11 cellular contexts compared by ENCODE assay signal in the genomic region with DNA sequence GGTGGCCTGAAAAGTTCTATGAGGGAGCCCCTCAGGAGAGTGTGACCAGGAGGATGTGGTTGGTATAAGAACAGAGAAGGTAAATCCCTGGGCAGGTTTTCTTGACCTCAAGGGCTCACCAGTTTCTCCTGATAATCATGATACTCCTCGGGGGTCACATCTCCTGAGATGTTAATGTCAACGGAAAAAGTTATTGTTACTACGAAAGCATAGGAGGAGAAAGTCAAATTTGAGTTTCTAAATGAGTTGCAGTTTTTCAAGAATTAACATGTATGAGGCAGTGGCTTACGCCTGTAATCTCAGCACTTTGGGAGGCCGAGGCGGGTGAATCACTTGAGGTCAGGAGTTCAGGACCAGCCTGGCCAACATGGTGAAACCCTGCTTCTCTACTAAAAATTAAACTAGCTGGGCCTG. TPM values are rescaled to one million over a fixed set of nuclear protein-coding genes. Genes with fewer than 3 reads are reported as not detected.
A peak's percentile ranks its signal among the peaks of the same experiment; 100 is the strongest.
DNase-seq lines count a peak whose midpoint lies in the region; ATAC-seq, FAIRE-seq and TF ChIP-seq lines count a peak whose summit lies in the region.
"Had no signal": no experiment of that assay in that cellular context is flagged by ENCODE, and none has a peak within 500 bp of the region (broad histone marks: within the 10 kb centered on the region; RNA-seq: fewer than 3 reads in every experiment).

No MANE protein-coding gene starts in this region.

- POLR2A ChIA-PET in GM12878 (lab: Charles Lee) = interaction anchor here (0.9 kb wide), 1 partner anchor 12 kb away, joined by 4 read pairs; no protein-coding TSS in a partner anchor

- CTCF ChIA-PET in GM12878 (lab: Yijun Ruan, JAX) = interaction anchor here (3.1 to 5.5 kb wide), 2 partner anchors 13 to 26 kb away, joined by 14 to 27 read pairs; no protein-coding TSS in a partner anchor

- no peak overlapping the region for H3K9ac ChIP-seq in GM12878 (ENCODE audit: control insufficient read depth, insufficient read depth, low read length)
- no peak overlapping the region for H3K9ac ChIP-seq in neural progenitor cell

- H2AFZ ChIP-seq in GM12878 (ENCODE audit: control insufficient read depth, low read depth, low read length) (no peak overlapping the region; the same call in 1 of the 2 replicates), neural progenitor cell (replicated peaks) (no peak overlapping the region)

- H3K9me3 Mint-ChIP-seq in neural progenitor cell (no peaks in the 10 kb centered on the region), chondrocyte (ENCODE audit: low read depth) (no peaks in the 10 kb centered on the region)

- H3K4me1 ChIP-seq in DOHH2 (ENCODE audit: control insufficient read depth, low read length) (peaks cover 47% of the 10 kb centered on the region), GM12878 (ENCODE audit: control insufficient read depth, insufficient read depth, low read length) (peaks cover 21% of the 10 kb centered on the region), neural progenitor cell (peaks cover 6% of the 10 kb centered on the region), pancreas (peaks cover 0 to 3% (median 0%) of the 10 kb centered on the region in 3 donors)

- H3K27ac ChIP-seq in DOHH2 (ENCODE audit: low read depth, low read length) (peak overlapping the region; percentile 12), GM12878 (ENCODE audit: control insufficient read depth, insufficient read depth) (peak overlapping the region; percentile 41), neural progenitor cell (no peak overlapping the region), pancreas (no peak overlapping the region)

- H3F3A ChIP-seq in DOHH2 (ENCODE audit: control insufficient read depth, insufficient read depth) (peaks cover 25% of the 10 kb centered on the region), neural progenitor cell (ENCODE audit: low read depth) (no peaks in the 10 kb centered on the region)

- no peaks in the 10 kb centered on the region for H3K9me2 ChIP-seq in DOHH2 (replicated peaks; ENCODE audit: control insufficient read depth, low read length)

- intact Hi-C loops in GM12878 (cut with micrococcal nuclease; ENCODE audit: unreplicated experiment) (loop anchor here (2.0 to 5.0 kb wide), 3 partner anchors 23 to 309 kb away; a partner anchor contains a TSS), pancreas (cut with DNase I) (no loop called here)

- H3K4me2 ChIP-seq in DOHH2 (ENCODE audit: low read length) (peak overlapping the region; percentile 45), GM12878 (ENCODE audit: control insufficient read depth, insufficient read depth) (peak overlapping the region; percentile 60), neural progenitor cell (no peak overlapping the region)

- H3K4me3 ChIP-seq in DOHH2 (ENCODE audit: low read length) (peak overlapping the region; percentile 29), GM12878 (no peak overlapping the region), neural progenitor cell (no peak overlapping the region), pancreas (no peak overlapping the region)

- DNase-seq in GM19239 (ENCODE audit: insufficient read length, low spot score) (no peak), GM12878 (ENCODE audit: low read depth, low spot score) (peak; percentile 44), NCI-H146 (lab: John Stamatoyannopoulos, UW) (no peak), neural progenitor cell (ENCODE audit: low spot score) (no peak), chondrocyte (ENCODE audit: low spot score) (no peak), pancreas (no peak)
- DNase-seq: dermis blood vessel endothelial cell, NCI-H1436 had no signal

- TF ChIP-seq RAD21 in GM12878 (IDR thresholded peaks at IDR 0.05; ENCODE audit: insufficient read depth, low read depth, low read length) = no peak

- ATAC-seq in HG03457 (IDR thresholded peaks at IDR 0.05; ENCODE audit: unreplicated experiment) (peak; percentile 56), GM12878 (peak; percentile 82), pancreas (no peak)

- RAD21 ChIA-PET in GM12878 (lab: Charles Lee; ENCODE audit: unreplicated experiment) = interaction anchor here (0.7 to 2.0 kb wide), 6 partner anchors 12 to 53 kb away, joined by 3 to 9 read pairs (median 6); a partner anchor contains a TSS

- H3K9me3 ChIP-seq in DOHH2 (ENCODE audit: control insufficient read depth, insufficient read depth, low read length) (no peaks in the 10 kb centered on the region), GM12878 (replicated peaks; ENCODE audit: control insufficient read depth, insufficient read depth, low read length) (no peaks in the 10 kb centered on the region), neural progenitor cell (ENCODE audit: low read depth) (no peaks in the 10 kb centered on the region), pancreas (no peaks in the 10 kb centered on the region)

- no TSS peak for BruUV-seq in GM12878 (replicated peaks; lab: Mats Ljungman, UMichigan)

- H3K36me3 ChIP-seq in DOHH2 (ENCODE audit: control insufficient read depth, low read length) (peaks cover 37% of the 10 kb centered on the region), GM12878 (ENCODE audit: control insufficient read depth in 2 of 2, insufficient read depth in 2 of 2, low read length in 1 of 2) (peaks cover 2 to 7% of the 10 kb centered on the region in 2 experiments; a peak in 3 of 4 replicates), neural progenitor cell (no peaks in the 10 kb centered on the region), pancreas (peaks cover 0 to 5% (median 0%) of the 10 kb centered on the region in 3 donors)

- H3K27me3 ChIP-seq in DOHH2 (ENCODE audit: control insufficient read depth, low read length) (no peaks in the 10 kb centered on the region), GM12878 (replicated peaks in 1 of 2; ENCODE audit: control insufficient read depth in 2 of 2, insufficient read depth in 2 of 2, low read length in 1 of 2) (no peaks in the 10 kb centered on the region), neural progenitor cell (no peaks in the 10 kb centered on the region), pancreas (no peaks in the 10 kb centered on the region)

- no peak overlapping the region for H3K4me3 Mint-ChIP-seq in neural progenitor cell
- H3K4me3 Mint-ChIP-seq in chondrocyte (ENCODE audit: unreplicated experiment) = no peak overlapping the region

- H3K27me3 Mint-ChIP-seq in neural progenitor cell (ENCODE audit: insufficient read depth, low read depth) (peaks cover 3% of the 10 kb centered on the region), chondrocyte (ENCODE audit: low read depth) (no peaks in the 10 kb centered on the region)

- peaks cover 7% of the 10 kb centered on the region; the same call in 1 of the 2 replicates for H3K79me2 ChIP-seq in DOHH2 (ENCODE audit: control insufficient read depth, low read length)
- no peaks in the 10 kb centered on the region; the same call in 1 of the 2 replicates for H3K79me2 ChIP-seq in GM12878 (ENCODE audit: control insufficient read depth, insufficient read depth, low read length)
- H3K79me2 ChIP-seq in neural progenitor cell (ENCODE audit: low read depth) = peaks cover 14% of the 10 kb centered on the region

- H3K4me1 Mint-ChIP-seq in neural progenitor cell = peaks cover 7% of the 10 kb centered on the region
- H3K4me1 Mint-ChIP-seq in chondrocyte (ENCODE audit: low read depth) = peaks cover 27% of the 10 kb centered on the region

- H4K20me1 ChIP-seq in DOHH2 (ENCODE audit: control insufficient read depth, insufficient read depth, low read depth, low read length) (no peaks in the 10 kb centered on the region), GM12878 (ENCODE audit: control insufficient read depth, insufficient read depth) (no peaks in the 10 kb centered on the region), neural progenitor cell (ENCODE audit: low read depth) (peaks cover 5% of the 10 kb centered on the region)

- no peak overlapping the region for H3K27ac Mint-ChIP-seq in neural progenitor cell
- no peak overlapping the region for H3K27ac Mint-ChIP-seq in chondrocyte (ENCODE audit: unreplicated experiment)

- H3K36me3 Mint-ChIP-seq in neural progenitor cell (peaks cover 9% of the 10 kb centered on the region), chondrocyte (ENCODE audit: low read depth) (peaks cover 3% of the 10 kb centered on the region)

- in situ Hi-C loops in GM12878 (cut with MboI) = no loop called here

- TF ChIP-seq CTCF in DOHH2 (IDR thresholded peaks at IDR 0.05; ENCODE audit: low read depth, low read length, poor library complexity, severe bottlenecking) (no peak), GM12878 (IDR thresholded peaks at IDR 0.05 in 2 of 3, conservative IDR thresholded peaks at IDR 0.05 in 1 of 3; ENCODE audit: control insufficient read depth in 2 of 3, extremely low read depth in 1 of 3, insufficient read depth in 1 of 3, low read depth in 3 of 3, low read length in 3 of 3) (no peak), neural progenitor cell (IDR thresholded peaks at IDR 0.05) (no peak), chondrocyte (IDR thresholded peaks at IDR 0.05) (no peak), pancreas (IDR thresholded peaks at IDR 0.05) (no peak)

- WGBS in GM12878 (ENCODE audit: insufficient coverage, insufficient replicate concordance, low lambda C conversion rate, missing lambda C conversion rate) = 6% methylated on average over 6 of the region's 6 CpGs
- 82 to 86% methylated on average over 6 of the region's 6 CpGs for WGBS in pancreas, 2 donors

- SMC1A ChIA-PET in GM12878 (lab: Charles Lee; ENCODE audit: uncharacterized antibody, unreplicated experiment) = interaction anchor here (0.6 to 2.9 kb wide), 10 partner anchors 8 to 455 kb away, joined by 3 to 12 read pairs (median 4); no protein-coding TSS in a partner anchor

- TF ChIP-seq POLR2A in GM12878 (IDR thresholded peaks at IDR 0.05; ENCODE audit: low read depth, low read length) = no peak

- FAIRE-seq in GM19239 (lab: Jason Lieb, UNC) (peak; percentile 40), GM12878 (lab: Jason Lieb, UNC) (peak; percentile 23), pancreas (lab: Jason Lieb, UNC) (no peak)
- FAIRE-seq: D721Med had no signal

- peak; percentile 16 to 53; a peak in 1 of 4 replicates for TF ChIP-seq EP300 in GM12878 (IDR thresholded peaks at IDR 0.05; ENCODE audit: borderline replicate concordance in 1 of 2, control insufficient read depth in 1 of 2, low read depth in 2 of 2, low read length in 2 of 2)

RNA-seq across cellular contexts. Expression of a gene that starts 23.4 kb away (rescaled TPM):
- total RNA-seq in GM12878 (2013; cell fraction: nucleolus; rRNA removed) = 31.0 and 35.6 TPM in 2 replicates
- total RNA-seq in GM12878 (2014; rRNA removed) = 15.7 and 18.0 TPM in 2 replicates
- 33.6 and 33.7 TPM in 2 replicates for total RNA-seq in GM12878 (2014; rRNA removed; fragmentation: Illumina TruSeq; extraction: Trizol)
- 26.8 and 27.6 TPM in 2 replicates for total RNA-seq in GM12878 (2021)
- polyA plus RNA-seq in GM12878 (2011; ENCODE audit: low read depth) = 24.8 TPM
- 35.2 and 46.4 TPM in 2 replicates for polyA plus RNA-seq in GM12878 (2011; rRNA removed)
- polyA plus RNA-seq in GM12878 (2011; cell fraction: cytosol; rRNA removed) = 16.6 and 18.2 TPM in 2 replicates
- 15.8 and 17.2 TPM in 2 replicates for polyA plus RNA-seq in GM12878 (2011; cell fraction: nucleus; rRNA removed)
- polyA plus RNA-seq in GM12878 (2012) = 23.4 and 24.9 TPM in 2 replicates
- polyA plus RNA-seq in GM12878 (2014; fragmentation: Illumina TruSeq; extraction: Trizol) = 44.8 and 48.9 TPM in 2 replicates
- 10 to 100 TPM; 13.4 to 14.1 TPM for polyA plus RNA-seq in GM12878 (2014; fragmentation: Nextera tagmentation; extraction: Ambion mirVana)
- polyA plus RNA-seq in GM12878 (2014; rRNA removed) = 21.2 and 24.7 TPM in 2 replicates
- 10 to 100 TPM; 37.9 to 40.8 TPM for polyA plus RNA-seq in GM12878 (2016; fragmentation: Nextera tagmentation; extraction: Ambion mirVana)
- 23.3 and 27.0 TPM in 2 replicates for polyA minus RNA-seq in GM12878 (2011; rRNA and poly(A)+ RNA removed)
- polyA minus RNA-seq in GM12878 (2011; cell fraction: cytosol; rRNA and poly(A)+ RNA removed) = 14.6 and 16.2 TPM in 2 replicates
- 18.8 and 21.9 TPM in 2 replicates for polyA minus RNA-seq in GM12878 (2011; cell fraction: nucleus; rRNA and poly(A)+ RNA removed)
- total RNA-seq in neural progenitor cell (ENCODE audit: low replicate concordance) = 57.2 and 87.2 TPM in 2 replicates
- total RNA-seq in chondrocyte = 13.6 to 21.3 TPM (median 15.1 TPM) in 3 replicates
- total RNA-seq in pancreas = 1 to 10 TPM; 4.0 to 7.4 (median 6.1) TPM
- 1 to 10 TPM; 6.1 to 7.6 TPM for polyA plus RNA-seq in pancreas

RNA-seq across cellular contexts. Expression of a gene that starts 23.6 kb away (rescaled TPM):
- total RNA-seq in GM12878 (2013; cell fraction: nucleolus; rRNA removed) = 632 and 668 TPM in 2 replicates
- 254 and 275 TPM in 2 replicates for total RNA-seq in GM12878 (2014; rRNA removed)
- 303 and 316 TPM in 2 replicates for total RNA-seq in GM12878 (2014; rRNA removed; fragmentation: Illumina TruSeq; extraction: Trizol)
- total RNA-seq in GM12878 (2021) = 216 and 236 TPM in 2 replicates
- polyA plus RNA-seq in GM12878 (2011; ENCODE audit: low read depth) = 155 TPM
- polyA plus RNA-seq in GM12878 (2011; rRNA removed) = 288 and 497 TPM in 2 replicates
- polyA plus RNA-seq in GM12878 (2011; cell fraction: cytosol; rRNA removed) = 153 and 185 TPM in 2 replicates
- 284 and 322 TPM in 2 replicates for polyA plus RNA-seq in GM12878 (2011; cell fraction: nucleus; rRNA removed)
- polyA plus RNA-seq in GM12878 (2012) = 206 and 209 TPM in 2 replicates
- polyA plus RNA-seq in GM12878 (2014; fragmentation: Illumina TruSeq; extraction: Trizol) = 301 and 362 TPM in 2 replicates
- 100 to 1,000 TPM in 1 of 2 experiments, 10 to 100 TPM in 1; 92.9 to 152 TPM for polyA plus RNA-seq in GM12878 (2014; fragmentation: Nextera tagmentation; extraction: Ambion mirVana)
- 242 and 292 TPM in 2 replicates for polyA plus RNA-seq in GM12878 (2014; rRNA removed)
- polyA plus RNA-seq in GM12878 (2016; fragmentation: Nextera tagmentation; extraction: Ambion mirVana) = 100 to 1,000 TPM; 154 to 178 TPM
- 166 and 193 TPM in 2 replicates for polyA minus RNA-seq in GM12878 (2011; rRNA and poly(A)+ RNA removed)
- 77.5 and 93.6 TPM in 2 replicates for polyA minus RNA-seq in GM12878 (2011; cell fraction: cytosol; rRNA and poly(A)+ RNA removed)
- polyA minus RNA-seq in GM12878 (2011; cell fraction: nucleus; rRNA and poly(A)+ RNA removed) = 192 and 319 TPM in 2 replicates
- total RNA-seq in neural progenitor cell (ENCODE audit: low replicate concordance) = 156 and 226 TPM in 2 replicates
- total RNA-seq in chondrocyte = 74.1 to 133 TPM (median 82.5 TPM) in 3 replicates
- 10 to 100 TPM; 20.5 to 35.7 (median 27.2) TPM for total RNA-seq in pancreas
- 10 to 100 TPM; 34.2 to 38.4 TPM for polyA plus RNA-seq in pancreas

Comparison
In these comparisons a context has a peak if more than half of its experiments do, and no peak if none do; other contexts are left out.
1. H3K27ac ChIP-seq: peak in DOHH2 (single experiment) and GM12878 (single experiment); none in neural progenitor cell (single experiment) and pancreas (0 of 4).
2. ATAC-seq: peak in HG03457 (single experiment) and GM12878 (single experiment); none in pancreas (0 of 4).